11 cellular contexts compared by ENCODE assay signal in genomic region chr16:50366126-50366525, GRCh38. TPM values are rescaled to one million over a fixed set of nuclear protein-coding genes. Genes with fewer than 3 reads are reported as not detected.
A peak's percentile ranks its signal among the peaks of the same experiment; 100 is the strongest.
DNase-seq lines count a peak whose midpoint lies in the region; ATAC-seq and TF ChIP-seq lines count a peak whose summit lies in the region.
"Had no signal": no experiment of that assay in that cellular context is flagged by ENCODE, and none has a peak within 500 bp of the region (broad histone marks: within the 10 kb centered on the region; RNA-seq: fewer than 3 reads in every experiment).

No MANE protein-coding gene starts in this region.

- H3K4me3 ChIP-seq in NB4 (ENCODE audit: low read depth, low read length) (peak overlapping the region; percentile 74), psoas muscle (peak overlapping the region; percentile 24)

- H3K4me1 Mint-ChIP-seq in activated T-cell treated with anti-CD3 and anti-CD28 coated beads, Interleukin-2, amount 50 U/mL, for 72 hours (ENCODE audit: low read depth), result peaks cover 68% of the 10 kb centered on the region
- peaks cover 53% of the 10 kb centered on the region for H3K4me1 Mint-ChIP-seq in activated naive CD8-positive, alpha-beta T cell treated with anti-CD3 and anti-CD28 coated beads for 36 hours

- no peak overlapping the region for H3K27ac ChIP-seq in psoas muscle

- no peaks in the 10 kb centered on the region for H3K9me3 Mint-ChIP-seq in activated T-cell treated with anti-CD3 and anti-CD28 coated beads, Interleukin-2, amount 50 U/mL, for 72 hours
- H3K9me3 Mint-ChIP-seq in activated naive CD8-positive, alpha-beta T cell treated with anti-CD3 and anti-CD28 coated beads for 36 hours, result no peaks in the 10 kb centered on the region
- H3K9me3 Mint-ChIP-seq: mesothelial cell of epicardium had no signal

- 31 to 49% (median 34%) methylated on average over 2 of the region's 2 CpGs for WGBS in psoas muscle, 3 donors

- ATAC-seq in activated T-cell treated with anti-CD3 and anti-CD28 coated beads, Interleukin-2, amount 50 U/mL, for 72 hours (replicated peaks in 1 of 2), result no peak
- ATAC-seq in psoas muscle, result no peak

- no peaks in the 10 kb centered on the region for H3K27me3 Mint-ChIP-seq in activated T-cell treated with anti-CD3 and anti-CD28 coated beads, Interleukin-2, amount 50 U/mL, for 72 hours (ENCODE audit: low read depth)
- H3K27me3 Mint-ChIP-seq in activated naive CD8-positive, alpha-beta T cell treated with anti-CD3 and anti-CD28 coated beads for 36 hours, result no peaks in the 10 kb centered on the region

- H3K36me3 ChIP-seq in psoas muscle (ENCODE audit: insufficient read depth in 1 of 2, low read depth in 1 of 2), result peaks cover 0 to 56% of the 10 kb centered on the region in 2 donors

- no peaks in the 10 kb centered on the region for H3K9me3 ChIP-seq in psoas muscle

- H3K4me1 ChIP-seq in psoas muscle, result peaks cover 29% of the 10 kb centered on the region

- TF ChIP-seq CTCF in NB4 (IDR thresholded peaks at IDR 0.05; ENCODE audit: low read depth, low read length), result no peak
- no peak for TF ChIP-seq CTCF in psoas muscle (IDR thresholded peaks at IDR 0.05)

- intact Hi-C loops in psoas muscle (cut with DNase I), result loop anchor here (5.0 to 10.0 kb wide), 4 partner anchors 151 to 379 kb away; partner anchors contain the start of genes CYLD (in 2 of the 2) and CNEP1R1 (in 1 of the 2)

- TF ChIP-seq POLR2A in NB4 (IDR thresholded peaks at IDR 0.05; ENCODE audit: extremely low read depth, insufficient read length), result no peak

- DNase-seq in activated T-cell treated with anti-CD3 and anti-CD28 coated beads, Interleukin-2, amount 50 U/mL, for 72 hours, result no peak
- no peak for DNase-seq in activated T-cell treated with anti-CD3 and anti-CD28 coated beads, Interleukin-2, amount 50 U/mL, for 48 hours
- DNase-seq in NB4 (ENCODE audit: low read depth) (peak; percentile 71), psoas muscle (no peak), COLO668 (lab: John Stamatoyannopoulos, UW; ENCODE audit: unreplicated experiment) (no peak), NCI-H446 (lab: John Stamatoyannopoulos, UW) (no peak), glomerular visceral epithelial cell (ENCODE audit: extremely low spot score) (no peak)
- DNase-seq in activated naive CD8-positive, alpha-beta T cell treated with anti-CD3 and anti-CD28 coated beads for 36 hours, result no peak
- DNase-seq: cortex of kidney; stimulated activated CD4-positive, alpha-beta T cell treated with anti-CD3 and anti-CD28 coated beads, Interleukin-1b, Interleukin-23, amount 100 ng/mL, for 48 hours had no signal

- peak overlapping the region; percentile 72 for H3K27ac Mint-ChIP-seq in activated T-cell treated with anti-CD3 and anti-CD28 coated beads, Interleukin-2, amount 50 U/mL, for 72 hours
- no peak overlapping the region for H3K27ac Mint-ChIP-seq in activated naive CD8-positive, alpha-beta T cell treated with anti-CD3 and anti-CD28 coated beads for 36 hours
- H3K27ac Mint-ChIP-seq: mesothelial cell of epicardium had no signal

- H3K27me3 ChIP-seq in psoas muscle (ENCODE audit: insufficient read depth in 3 of 3, low read length in 2 of 3), result no peaks in the 10 kb centered on the region

- peaks cover 9 to 21% of the 10 kb centered on the region in 2 donors for H3K36me3 Mint-ChIP-seq in activated T-cell treated with anti-CD3 and anti-CD28 coated beads, Interleukin-2, amount 50 U/mL, for 72 hours (ENCODE audit: insufficient read depth in 2 of 2)
- H3K36me3 Mint-ChIP-seq in activated naive CD8-positive, alpha-beta T cell treated with anti-CD3 and anti-CD28 coated beads for 36 hours, result peaks cover 20% of the 10 kb centered on the region

- peak overlapping the region; percentile 18 to 73 for H3K4me3 Mint-ChIP-seq in activated T-cell treated with anti-CD3 and anti-CD28 coated beads, Interleukin-2, amount 50 U/mL, for 72 hours
- H3K4me3 Mint-ChIP-seq in activated naive CD8-positive, alpha-beta T cell treated with anti-CD3 and anti-CD28 coated beads for 36 hours, result peak overlapping the region; percentile 16
- H3K4me3 Mint-ChIP-seq: mesothelial cell of epicardium had no signal

RNA-seq across cellular contexts. Expression of gene BRD7, which starts 2.7 kb away (rescaled TPM):
- total RNA-seq in activated T-cell treated with anti-CD3 and anti-CD28 coated beads, Interleukin-2, amount 50 U/mL, for 72 hours, result 10 to 100 TPM; 74.8 to 84.2 TPM
- total RNA-seq in activated naive CD8-positive, alpha-beta T cell treated with anti-CD3 and anti-CD28 coated beads for 36 hours, result 10 to 100 TPM; 93.6 to 98.5 TPM
- total RNA-seq in psoas muscle, result 10 to 100 TPM; 47.5 to 77.1 (median 52.4) TPM
- 10 to 100 TPM; 32.4 to 56.4 (median 48.9) TPM for polyA plus RNA-seq in psoas muscle
